ENCODE assay signal across 8 cellular contexts in the genomic region with DNA sequence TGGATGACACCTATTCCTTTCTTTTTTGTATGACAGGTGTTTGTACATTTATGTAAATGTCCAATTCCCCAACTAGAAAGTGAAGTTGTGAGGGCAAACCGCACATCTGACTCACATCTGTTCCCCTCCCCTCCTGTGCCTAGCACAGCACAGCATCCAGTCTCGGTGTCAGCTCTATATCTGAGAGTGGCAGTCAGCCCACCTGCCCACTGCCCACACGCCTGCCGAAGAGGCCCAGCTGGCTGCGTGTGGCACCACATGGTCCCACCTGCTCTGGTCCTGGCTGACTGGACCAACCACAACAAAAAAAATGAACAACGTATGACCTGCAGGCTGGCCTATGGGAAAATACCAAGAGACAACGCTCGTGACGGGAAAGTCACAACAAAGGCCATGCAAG.
DNase-seq lines count a peak whose midpoint lies in the region; ATAC-seq and TF ChIP-seq lines count a peak whose summit lies in the region.

No MANE protein-coding gene starts in this region.

- H3K9ac ChIP-seq in smooth muscle cell (ENCODE audit: low read depth): no peak overlapping the region

- H3K27me3 ChIP-seq in smooth muscle cell (ENCODE audit: low read depth): no peaks in the 10 kb centered on the region

- H2AFZ ChIP-seq in smooth muscle cell (ENCODE audit: low read depth): no peak overlapping the region

- ATAC-seq in GM18858 (IDR thresholded peaks at IDR 0.05; ENCODE audit: unreplicated experiment) (peak; percentile 78), GM21526 (IDR thresholded peaks at IDR 0.05; ENCODE audit: low FRiP score, unreplicated experiment) (peak; percentile 83), HG03469 (IDR thresholded peaks at IDR 0.05; ENCODE audit: unreplicated experiment) (peak; percentile 69)

- H3K79me2 ChIP-seq in smooth muscle cell (ENCODE audit: low read depth): no peaks in the 10 kb centered on the region

- TF ChIP-seq CTCF in nephron (IDR thresholded peaks at IDR 0.05; ENCODE audit: unreplicated experiment in 3 of 3) (no peak), smooth muscle cell (IDR thresholded peaks at IDR 0.05; ENCODE audit: borderline replicate concordance, insufficient read depth, poor library complexity, severe bottlenecking) (no peak)

- no peak overlapping the region for H3K4me3 ChIP-seq in smooth muscle cell

- intact Hi-C loops in activated T-helper 1 cell treated with anti-CD3 and anti-CD28 coated beads, Interleukin-12 subunit alpha, Interleukin-12 subunit beta, Interleukin-2, Interleukin-4 antibody, amounts not matched to agents 30 ng/mL and 10 ng/mL and 1 ng/mL, durations not matched to agents 14 hours and 24 hours and 36 hours (cut with micrococcal nuclease): no loop called here

- H3K27ac ChIP-seq in smooth muscle cell (ENCODE audit: low read depth): no peak overlapping the region

- peaks cover 6% of the 10 kb centered on the region for H3F3A ChIP-seq in smooth muscle cell (ENCODE audit: low read depth)

- H3K36me3 ChIP-seq in smooth muscle cell (ENCODE audit: low read depth): no peaks in the 10 kb centered on the region

- H3K4me2 ChIP-seq in smooth muscle cell: no peak overlapping the region

- DNase-seq in smooth muscle cell (lab: John Stamatoyannopoulos, UW; ENCODE audit: unreplicated experiment) (no peak), HCEC 1CT (no peak), activated gamma-delta T cell treated with Interleukin-2 at 50 U/mL for 16 hours (no peak)
- DNase-seq in activated T-helper 1 cell treated with anti-CD3 and anti-CD28 coated beads, Interleukin-12 subunit alpha, Interleukin-12 subunit beta, Interleukin-2, Interleukin-4 antibody, amounts not matched to agents 30 ng/mL and 10 ng/mL and 1 ng/mL, durations not matched to agents 14 hours and 24 hours and 36 hours (ENCODE audit: low spot score): no peak

- H3K27me3 Mint-ChIP-seq in nephron (ENCODE audit: low read depth): peaks cover 4% of the 10 kb centered on the region
- H3K27me3 Mint-ChIP-seq in activated T-helper 1 cell treated with anti-CD3 and anti-CD28 coated beads, Interleukin-12 subunit alpha, Interleukin-12 subunit beta, Interleukin-2, Interleukin-4 antibody, amounts not matched to agents 30 ng/mL and 10 ng/mL and 1 ng/mL, durations not matched to agents 14 hours and 24 hours and 36 hours (ENCODE audit: insufficient read depth): peaks cover 3% of the 10 kb centered on the region

- 91% methylated on average over 9 of the region's 9 CpGs for WGBS in smooth muscle cell (ENCODE audit: low lambda C conversion rate)

- H3K4me1 Mint-ChIP-seq in nephron: peaks cover 62% of the 10 kb centered on the region
- H3K4me1 Mint-ChIP-seq in activated T-helper 1 cell treated with anti-CD3 and anti-CD28 coated beads, Interleukin-12 subunit alpha, Interleukin-12 subunit beta, Interleukin-2, Interleukin-4 antibody, amounts not matched to agents 30 ng/mL and 10 ng/mL and 1 ng/mL, durations not matched to agents 14 hours and 24 hours and 36 hours (ENCODE audit: low read depth): peaks cover 4% of the 10 kb centered on the region

- peaks cover 18% of the 10 kb centered on the region for H3K4me1 ChIP-seq in smooth muscle cell (ENCODE audit: low read depth)

- peaks cover 14% of the 10 kb centered on the region for H3K36me3 Mint-ChIP-seq in nephron (ENCODE audit: low read depth)
- no peaks in the 10 kb centered on the region for H3K36me3 Mint-ChIP-seq in activated T-helper 1 cell treated with anti-CD3 and anti-CD28 coated beads, Interleukin-12 subunit alpha, Interleukin-12 subunit beta, Interleukin-2, Interleukin-4 antibody, amounts not matched to agents 30 ng/mL and 10 ng/mL and 1 ng/mL, durations not matched to agents 14 hours and 24 hours and 36 hours (ENCODE audit: low read depth)

- no peaks in the 10 kb centered on the region for H4K20me1 ChIP-seq in smooth muscle cell (ENCODE audit: low read depth)

- peak overlapping the region; percentile 98 to 100 (median 100) for H3K27ac Mint-ChIP-seq in nephron
- no peak overlapping the region for H3K27ac Mint-ChIP-seq in activated T-helper 1 cell treated with anti-CD3 and anti-CD28 coated beads, Interleukin-12 subunit alpha, Interleukin-12 subunit beta, Interleukin-2, Interleukin-4 antibody, amounts not matched to agents 30 ng/mL and 10 ng/mL and 1 ng/mL, durations not matched to agents 14 hours and 24 hours and 36 hours

- H3K4me3 Mint-ChIP-seq in nephron: peak overlapping the region in 2 of 3 experiments; percentile 21 to 29
- no peak overlapping the region for H3K4me3 Mint-ChIP-seq in activated T-helper 1 cell treated with anti-CD3 and anti-CD28 coated beads, Interleukin-12 subunit alpha, Interleukin-12 subunit beta, Interleukin-2, Interleukin-4 antibody, amounts not matched to agents 30 ng/mL and 10 ng/mL and 1 ng/mL, durations not matched to agents 14 hours and 24 hours and 36 hours

- no peaks in the 10 kb centered on the region for H3K9me3 ChIP-seq in smooth muscle cell (replicated peaks; ENCODE audit: low read depth)

- peaks cover 8% of the 10 kb centered on the region for H3K9me3 Mint-ChIP-seq in nephron
- H3K9me3 Mint-ChIP-seq in activated T-helper 1 cell treated with anti-CD3 and anti-CD28 coated beads, Interleukin-12 subunit alpha, Interleukin-12 subunit beta, Interleukin-2, Interleukin-4 antibody, amounts not matched to agents 30 ng/mL and 10 ng/mL and 1 ng/mL, durations not matched to agents 14 hours and 24 hours and 36 hours: no peaks in the 10 kb centered on the region
